In the genomic region with DNA sequence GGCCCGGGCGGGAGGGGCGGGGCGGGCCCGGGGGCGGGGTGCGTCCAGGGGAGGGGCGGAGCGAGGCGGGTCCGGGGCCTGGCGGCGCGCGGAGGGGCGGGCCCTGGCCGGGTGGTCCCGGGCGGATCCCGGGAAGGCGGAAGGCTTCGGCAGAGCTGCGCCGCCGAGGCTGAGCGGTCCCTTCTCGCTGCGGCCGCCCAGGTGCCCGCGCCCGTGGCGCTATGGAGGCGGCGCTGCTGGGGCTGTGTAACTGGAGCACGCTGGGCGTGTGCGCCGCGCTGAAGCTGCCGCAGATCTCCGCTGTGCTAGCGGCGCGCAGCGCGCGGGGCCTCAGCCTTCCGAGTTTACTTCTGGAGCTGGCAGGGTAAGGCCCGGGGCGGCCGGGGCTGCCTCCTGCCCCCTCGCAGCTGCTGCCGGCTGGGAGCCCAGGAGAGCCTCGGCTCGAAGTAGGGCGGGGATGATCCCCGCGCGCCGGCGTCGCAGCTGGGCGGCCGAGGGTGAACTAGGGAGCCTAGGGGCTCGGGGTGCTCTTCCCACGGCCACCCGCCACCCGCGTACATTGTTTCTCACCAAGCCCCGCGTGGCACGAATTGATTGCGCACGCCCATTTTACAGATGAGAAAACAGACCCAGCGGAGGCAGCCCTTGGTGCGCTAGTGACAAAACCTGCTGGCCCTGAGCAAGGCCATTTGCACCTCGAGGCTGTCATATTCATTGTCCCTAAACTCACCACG, we compare ENCODE assay signal across 8 cellular contexts. TPM values are rescaled to one million over a fixed set of nuclear protein-coding genes. Genes with fewer than 3 reads are reported as not detected.
A peak's percentile ranks its signal among the peaks of the same experiment; 100 is the strongest.
DNase-seq lines count a peak whose midpoint lies in the region; ATAC-seq and TF ChIP-seq lines count a peak whose summit lies in the region.

A gene (plus strand): TSS at position 142 of the 734 bp plus-strand sequence. CDS start 80 bp downstream, at position 222.

- H3K4me1 ChIP-seq in mononuclear cell (ENCODE audit: insufficient read depth, low read length): peaks cover 26% of the 10 kb centered on the region

- TF ChIP-seq POLR2A in GM15510 (IDR thresholded peaks at IDR 0.05; ENCODE audit: borderline replicate concordance, extremely low read depth, insufficient read length): peak; percentile 86

- ATAC-seq in HG02852 (IDR thresholded peaks at IDR 0.05; ENCODE audit: unreplicated experiment): peak; percentile 80

- H3K36me3 ChIP-seq in SU-DHL-6 (ENCODE audit: low read length): no peaks in the 10 kb centered on the region

- peak within 1 kb of the TSS; percentile 65 for H3K4me3 ChIP-seq in SU-DHL-6 (ENCODE audit: insufficient read depth, low read length, poor library complexity, severe bottlenecking)
- H3K4me3 ChIP-seq in mononuclear cell (ENCODE audit: low read length): peak within 1 kb of the TSS; percentile 63

- no peaks in the 10 kb centered on the region for H3K9me2 ChIP-seq in SU-DHL-6 (replicated peaks; ENCODE audit: insufficient read depth, low read length)

- no peaks in the 10 kb centered on the region for H3K79me2 ChIP-seq in SU-DHL-6 (ENCODE audit: insufficient read depth, low read length)

- no peak for TF ChIP-seq CTCF in SU-DHL-6 (IDR thresholded peaks at IDR 0.05; ENCODE audit: insufficient read depth, low read length, poor library complexity, severe bottlenecking)

- H3K9me3 ChIP-seq in SU-DHL-6 (ENCODE audit: insufficient read depth, low read length): no peaks in the 10 kb centered on the region
- no peaks in the 10 kb centered on the region for H3K9me3 ChIP-seq in mononuclear cell (ENCODE audit: low read depth, low read length)

- H3F3A ChIP-seq in SU-DHL-6 (ENCODE audit: insufficient read depth): no peaks in the 10 kb centered on the region

- H2AFZ ChIP-seq in SU-DHL-6 (ENCODE audit: low read depth, low read length, severe bottlenecking): peak within 1 kb of the TSS; percentile 95

- peak within 1 kb of the TSS; percentile 90 for H3K4me2 ChIP-seq in SU-DHL-6 (ENCODE audit: low read depth, low read length, poor library complexity, severe bottlenecking)

- H3K27me3 ChIP-seq in SU-DHL-6 (ENCODE audit: low read length) (no peaks in the 10 kb centered on the region), mononuclear cell (ENCODE audit: insufficient read depth, low read length) (no peaks in the 10 kb centered on the region)

- H4K20me1 ChIP-seq in SU-DHL-6 (ENCODE audit: low read depth, low read length): no peaks in the 10 kb centered on the region

- H3K9ac ChIP-seq in SU-DHL-6 (ENCODE audit: low read length): peak within 1 kb of the TSS; percentile 71

- DNase-seq in A172 (ENCODE audit: low spot score): peak; percentile 69
- DNase-seq in NCI-H1105 (lab: John Stamatoyannopoulos, UW): peak; percentile 88
- peak; percentile 96 for DNase-seq in ecto neural progenitor cell (ENCODE audit: low spot score)
- DNase-seq in ureter (ENCODE audit: low spot score): no peak

- 0 out of 2 replicates have a peak within 1 kb of the TSS, but pooled peaks have one; percentile 24 for H3K27ac ChIP-seq in SU-DHL-6 (ENCODE audit: low read depth, low read length)

RNA-seq across cellular contexts. Expression of the gene that starts here (rescaled TPM):
- total RNA-seq in A172 (2014; rRNA removed; shearing (Covaris generic)): 26.2 and 29.7 TPM in 2 replicates
- total RNA-seq in mononuclear cell (40.0 TPM), ureter (31.2 TPM)
